Comparison of ENCODE assay signal across 31 cellular contexts in genomic region chr6:130558131-130558530, GRCh38.
"Had no signal": no experiment of that assay in that cellular context is flagged by ENCODE, and none has a peak within 500 bp of the region (broad histone marks: within the 10 kb centered on the region; RNA-seq: fewer than 3 reads in every experiment).

No MANE protein-coding gene starts in this region.

- H3K36me3 ChIP-seq: ascending aorta, cardiac muscle cell, Peyer's patch, SJSA1 had no signal

- H3K27ac ChIP-seq: ascending aorta, cardiac muscle cell, Peyer's patch, SJSA1, VCaP had no signal

- H3K27me3 ChIP-seq: ascending aorta, SJSA1 had no signal

- H3K4me1 ChIP-seq: ascending aorta, Peyer's patch, SJSA1 had no signal

- H3K27ac Mint-ChIP-seq: activated CD4-positive, alpha-beta memory T cell treated with anti-CD3 and anti-CD28 coated beads, Interleukin-2, amount 10 ng/mL, durations not matched to agents 7 days and 5 days; activated CD8-positive, alpha-beta memory T cell treated with anti-CD3 and anti-CD28 coated beads, Interleukin-2, amount 10 ng/mL, durations not matched to agents 7 days and 5 days; activated naive CD4-positive, alpha-beta T cell treated with anti-CD3 and anti-CD28 coated beads, Interleukin-2, amount 10 ng/mL, durations not matched to agents 7 days and 5 days; activated naive CD8-positive, alpha-beta T cell; activated naive CD8-positive, alpha-beta T cell treated with anti-CD3 and anti-CD28 coated beads, Interleukin-2, amount 50 U/mL, for 24 hours had no signal

- H3K9me3 Mint-ChIP-seq: central memory CD8-positive, alpha-beta T cell had no signal

- H3K4me3 Mint-ChIP-seq: activated CD4-positive, alpha-beta memory T cell treated with anti-CD3 and anti-CD28 coated beads, Interleukin-2, amount 10 ng/mL, durations not matched to agents 7 days and 5 days; activated CD8-positive, alpha-beta memory T cell treated with anti-CD3 and anti-CD28 coated beads, Interleukin-2, amount 10 ng/mL, durations not matched to agents 7 days and 5 days; activated naive CD4-positive, alpha-beta T cell treated with anti-CD3 and anti-CD28 coated beads, Interleukin-2, amount 10 ng/mL, durations not matched to agents 7 days and 5 days; activated naive CD8-positive, alpha-beta T cell; activated naive CD8-positive, alpha-beta T cell treated with anti-CD3 and anti-CD28 coated beads, Interleukin-2, amount 50 U/mL, for 24 hours; central memory CD8-positive, alpha-beta T cell had no signal

- H3K4me3 ChIP-seq: ascending aorta, cardiac muscle cell, Peyer's patch, SJSA1 had no signal

- H3K27me3 Mint-ChIP-seq: activated CD4-positive, alpha-beta memory T cell treated with anti-CD3 and anti-CD28 coated beads, Interleukin-2, amount 10 ng/mL, durations not matched to agents 7 days and 5 days; activated CD8-positive, alpha-beta memory T cell treated with anti-CD3 and anti-CD28 coated beads, Interleukin-2, amount 10 ng/mL, durations not matched to agents 7 days and 5 days; activated naive CD4-positive, alpha-beta T cell treated with anti-CD3 and anti-CD28 coated beads, Interleukin-2, amount 10 ng/mL, durations not matched to agents 7 days and 5 days; activated naive CD8-positive, alpha-beta T cell; activated naive CD8-positive, alpha-beta T cell treated with anti-CD3 and anti-CD28 coated beads, Interleukin-2, amount 50 U/mL, for 24 hours; central memory CD8-positive, alpha-beta T cell had no signal

- DNase-seq: activated CD4-positive, alpha-beta memory T cell treated with anti-CD3 and anti-CD28 coated beads, Interleukin-2, amount 10 ng/mL, durations not matched to agents 7 days and 5 days; activated CD4-positive, alpha-beta T cell treated with anti-CD3 and anti-CD28 coated beads for 1 hour; activated CD4-positive, alpha-beta T cell treated with anti-CD3 and anti-CD28 coated beads for 48 hours; activated CD4-positive, CD25-positive, alpha-beta regulatory T cell; activated CD8-positive, alpha-beta memory T cell treated with anti-CD3 and anti-CD28 coated beads for 24 hours; activated CD8-positive, alpha-beta memory T cell treated with anti-CD3 and anti-CD28 coated beads, Interleukin-2, amount 10 ng/mL, durations not matched to agents 7 days and 5 days; activated CD8-positive, alpha-beta memory T cell treated with anti-CD3 and anti-CD28 coated beads, Interleukin-2, amount 50 U/mL, for 48 hours; activated effector memory CD4-positive, alpha-beta T cell treated with Interleukin-2 at 50 U/mL for 16 hours; activated naive CD4-positive, alpha-beta T cell treated with anti-CD3 and anti-CD28 coated beads, Interleukin-2, amount 10 ng/mL, durations not matched to agents 7 days and 5 days; activated naive CD8-positive, alpha-beta T cell treated with anti-CD3 and anti-CD28 coated beads, Interleukin-2, amount 50 U/mL, for 24 hours; activated T-cell treated with anti-CD3 and anti-CD28 coated beads, Interleukin-2, amount 50 U/mL, for 48 hours; amniotic stem cell; Kasumi-1; KG1; NCI-H1694; NCI-H2081 treated with DMSO at 0.1 percent for 48 hours; NCI-H510A; NCI-H526; NCI-H748 treated with DMSO at 0.1 percent for 48 hours; Peyer's patch; RPMI8226; SW 1271; T-helper 1 cell; T-helper 2 cell; T-helper 9 cell had no signal

- H3K9me3 ChIP-seq: ascending aorta, Peyer's patch, SJSA1 had no signal

- ATAC-seq: activated CD8-positive, alpha-beta memory T cell treated with anti-CD3 and anti-CD28 coated beads, Interleukin-2, amount 10 ng/mL, durations not matched to agents 7 days and 5 days; activated naive CD8-positive, alpha-beta T cell treated with anti-CD3 and anti-CD28 coated beads, Interleukin-2, amount 50 U/mL, for 24 hours had no signal

- H3K36me3 Mint-ChIP-seq: activated naive CD8-positive, alpha-beta T cell had no signal
